1 cellular context compared by ENCODE assay signal in genomic region chr20:61516398-61517208, GRCh38.
TF ChIP-seq lines count a peak whose summit lies in the region.

No MANE protein-coding gene starts in this region.

TF ChIP-seq in IMR-90, 13 proteins besides CTCF, POLR2A, EP300 and RAD21:
- TF ChIP-seq MAFK (IDR thresholded peaks at IDR 0.05; ENCODE audit: low read depth, low read length): no peak
- no peak for TF ChIP-seq CHD1 (IDR thresholded peaks at IDR 0.05; ENCODE audit: low read depth, low read length)
- TF ChIP-seq RFX5 (IDR thresholded peaks at IDR 0.05; ENCODE audit: low read depth, low read length): no peak
- TF ChIP-seq NFE2L2 (IDR thresholded peaks at IDR 0.05; ENCODE audit: low read depth, low read length): no peak
- TF ChIP-seq MXI1 (IDR thresholded peaks at IDR 0.05; ENCODE audit: borderline replicate concordance, low read depth, low read length): no peak
- TF ChIP-seq ELK1 (IDR thresholded peaks at IDR 0.05; ENCODE audit: borderline replicate concordance, low read depth, low read length): no peak
- TF ChIP-seq FOS (IDR thresholded peaks at IDR 0.05; ENCODE audit: low read depth, low read length): no peak
